1 cellular context compared by ENCODE assay signal in genomic region chr6:13614126-13614925, GRCh38.
TF ChIP-seq lines count a peak whose summit lies in the region.

No MANE protein-coding gene starts in this region.

TF ChIP-seq in IMR-90, 13 proteins besides CTCF, POLR2A, EP300 and RAD21:
- no peak for TF ChIP-seq CHD1 (IDR thresholded peaks at IDR 0.05; ENCODE audit: low read depth, low read length)
- TF ChIP-seq MAFK (IDR thresholded peaks at IDR 0.05; ENCODE audit: low read depth, low read length) = no peak
- no peak for TF ChIP-seq BHLHE40 (IDR thresholded peaks at IDR 0.05; ENCODE audit: low read depth, low read length)
- no peak for TF ChIP-seq MXI1 (IDR thresholded peaks at IDR 0.05; ENCODE audit: borderline replicate concordance, low read depth, low read length)
- TF ChIP-seq USF2 (IDR thresholded peaks at IDR 0.05; ENCODE audit: low read depth, low read length) = no peak
- no peak for TF ChIP-seq RCOR1 (IDR thresholded peaks at IDR 0.05; ENCODE audit: insufficient replicate concordance, low read length)
- TF ChIP-seq NFE2L2 (IDR thresholded peaks at IDR 0.05; ENCODE audit: low read depth, low read length) = no peak
- TF ChIP-seq MAZ (IDR thresholded peaks at IDR 0.05; ENCODE audit: borderline replicate concordance, low read depth, low read length) = no peak
- TF ChIP-seq RFX5 (IDR thresholded peaks at IDR 0.05; ENCODE audit: low read depth, low read length) = no peak; the same call in 1 of the 2 replicates
- no peak for TF ChIP-seq FOS (IDR thresholded peaks at IDR 0.05; ENCODE audit: low read depth, low read length)
- TF ChIP-seq CEBPB (IDR thresholded peaks at IDR 0.05; ENCODE audit: low read depth, low read length) = no peak
- no peak for TF ChIP-seq ELK1 (IDR thresholded peaks at IDR 0.05; ENCODE audit: borderline replicate concordance, low read depth, low read length)
- TF ChIP-seq SMC3 (IDR thresholded peaks at IDR 0.05; ENCODE audit: low read depth, low read length) = no peak
